12 cellular contexts compared by ENCODE assay signal in genomic region chr4:143417679-143418403, GRCh38.
DNase-seq lines count a peak whose midpoint lies in the region; ATAC-seq and TF ChIP-seq lines count a peak whose summit lies in the region.
"Had no signal": no experiment of that assay in that cellular context is flagged by ENCODE, and none has a peak within 500 bp of the region (broad histone marks: within the 10 kb centered on the region; RNA-seq: fewer than 3 reads in every experiment).

No MANE protein-coding gene starts in this region.

- H3K27ac ChIP-seq in caudate nucleus (ENCODE audit: low read depth, low read length) = peak overlapping the region; percentile 55
- H3K27ac ChIP-seq in lower lobe of right lung = no peak overlapping the region

- ATAC-seq in GM18519 (IDR thresholded peaks at IDR 0.05; ENCODE audit: low FRiP score, unreplicated experiment) (peak; percentile 67), GM21526 (IDR thresholded peaks at IDR 0.05; ENCODE audit: low FRiP score, unreplicated experiment) (peak; percentile 71), HG03097 (IDR thresholded peaks at IDR 0.05; ENCODE audit: low FRiP score, unreplicated experiment) (peak; percentile 98), lower lobe of right lung (no peak)

- H3K9me3 ChIP-seq in lower lobe of right lung = no peaks in the 10 kb centered on the region

- no peak for DNase-seq in caudate nucleus (lab: John Stamatoyannopoulos, UW)
- no peak for DNase-seq in lower lobe of right lung
- no peak for DNase-seq in SKM-1 (lab: John Stamatoyannopoulos, UW; ENCODE audit: unreplicated experiment)
- DNase-seq in activated naive CD4-positive, alpha-beta T cell treated with anti-CD3 and anti-CD28 coated beads, Interleukin-2, amount 10 ng/mL, durations not matched to agents 7 days and 5 days = no peak
- DNase-seq in A172 (ENCODE audit: low spot score) = no peak
- DNase-seq: activated T-cell treated with anti-CD3 and anti-CD28 coated beads, Interleukin-2, amount 50 U/mL, for 24 hours; CD8-positive, alpha-beta memory T cell; glutamatergic neuron; midbrain had no signal

- H3K4me1 ChIP-seq in lower lobe of right lung = no peaks in the 10 kb centered on the region

- intact Hi-C loops in lower lobe of right lung (cut with DNase I) = no loop called here

- H3K27me3 ChIP-seq in lower lobe of right lung (ENCODE audit: low read depth) = no peaks in the 10 kb centered on the region

- CTCF ChIA-PET in activated naive CD4-positive, alpha-beta T cell treated with anti-CD3 and anti-CD28 coated beads, Interleukin-2, amount 10 ng/mL, durations not matched to agents 7 days and 5 days (lab: Charles Lee) = no interaction called here

- H3K9me3 Mint-ChIP-seq in activated naive CD4-positive, alpha-beta T cell treated with anti-CD3 and anti-CD28 coated beads, Interleukin-2, amount 10 ng/mL, durations not matched to agents 7 days and 5 days = no peaks in the 10 kb centered on the region
- H3K9me3 Mint-ChIP-seq: activated T-cell treated with anti-CD3 and anti-CD28 coated beads, Interleukin-2, amount 50 U/mL, for 24 hours had no signal

- H3K4me1 Mint-ChIP-seq in activated naive CD4-positive, alpha-beta T cell treated with anti-CD3 and anti-CD28 coated beads, Interleukin-2, amount 10 ng/mL, durations not matched to agents 7 days and 5 days = no peaks in the 10 kb centered on the region
- H3K4me1 Mint-ChIP-seq: CD8-positive, alpha-beta memory T cell had no signal

- no peak for TF ChIP-seq CTCF in lower lobe of right lung (IDR thresholded peaks at IDR 0.05)

- H3K4me3 Mint-ChIP-seq in activated naive CD4-positive, alpha-beta T cell treated with anti-CD3 and anti-CD28 coated beads, Interleukin-2, amount 10 ng/mL, durations not matched to agents 7 days and 5 days = no peak overlapping the region
- H3K4me3 Mint-ChIP-seq: activated T-cell treated with anti-CD3 and anti-CD28 coated beads, Interleukin-2, amount 50 U/mL, for 24 hours; CD8-positive, alpha-beta memory T cell had no signal

- H3K36me3 ChIP-seq in lower lobe of right lung = peaks cover 25% of the 10 kb centered on the region

- H3K27ac Mint-ChIP-seq in activated naive CD4-positive, alpha-beta T cell treated with anti-CD3 and anti-CD28 coated beads, Interleukin-2, amount 10 ng/mL, durations not matched to agents 7 days and 5 days = no peak overlapping the region
- H3K27ac Mint-ChIP-seq: activated T-cell treated with anti-CD3 and anti-CD28 coated beads, Interleukin-2, amount 50 U/mL, for 24 hours; CD8-positive, alpha-beta memory T cell had no signal

- H3K36me3 Mint-ChIP-seq in activated naive CD4-positive, alpha-beta T cell treated with anti-CD3 and anti-CD28 coated beads, Interleukin-2, amount 10 ng/mL, durations not matched to agents 7 days and 5 days = no peaks in the 10 kb centered on the region
- H3K36me3 Mint-ChIP-seq: CD8-positive, alpha-beta memory T cell had no signal

- no peak overlapping the region for H3K4me3 ChIP-seq in lower lobe of right lung

- H3K27me3 Mint-ChIP-seq in activated naive CD4-positive, alpha-beta T cell treated with anti-CD3 and anti-CD28 coated beads, Interleukin-2, amount 10 ng/mL, durations not matched to agents 7 days and 5 days = no peaks in the 10 kb centered on the region

Comparison
In these comparisons a context has a peak if more than half of its experiments do, and no peak if none do; other contexts are left out.
1. ATAC-seq: peak in GM18519 (single experiment), GM21526 (single experiment) and HG03097 (single experiment); none in lower lobe of right lung (0 of 2).